Comparison of ENCODE assay signal across 19 cellular contexts in genomic region chr10:110756886-110757285, GRCh38.
DNase-seq lines count a peak whose midpoint lies in the region; ATAC-seq and TF ChIP-seq lines count a peak whose summit lies in the region.
"Had no signal": no experiment of that assay in that cellular context is flagged by ENCODE, and none has a peak within 500 bp of the region (broad histone marks: within the 10 kb centered on the region; RNA-seq: fewer than 3 reads in every experiment).

No MANE protein-coding gene starts in this region.

- peak overlapping the region; percentile 48 for H3K27ac ChIP-seq in right cardiac atrium (ENCODE audit: low read length)
- H3K27ac ChIP-seq: 22Rv1 had no signal

- H3K4me3 Mint-ChIP-seq in osteocyte (ENCODE audit: unreplicated experiment), result no peak overlapping the region
- H3K4me3 Mint-ChIP-seq: CD14-positive monocyte had no signal

- H3K9me3 ChIP-seq in right cardiac atrium (ENCODE audit: control insufficient read depth, low read length), result no peaks in the 10 kb centered on the region

- TF ChIP-seq CTCF in osteocyte (IDR thresholded peaks at IDR 0.05), result no peak

- H3K4me1 Mint-ChIP-seq in osteocyte (ENCODE audit: unreplicated experiment), result peaks cover 6% of the 10 kb centered on the region
- H3K4me1 Mint-ChIP-seq: CD14-positive monocyte had no signal

- H3K27me3 Mint-ChIP-seq in osteocyte (ENCODE audit: unreplicated experiment), result no peaks in the 10 kb centered on the region

- H3K4me1 ChIP-seq in right cardiac atrium (ENCODE audit: control insufficient read depth, insufficient read depth, low read length), result peaks cover 15% of the 10 kb centered on the region

- no peaks in the 10 kb centered on the region for H3K9me3 Mint-ChIP-seq in osteocyte (ENCODE audit: unreplicated experiment)
- H3K9me3 Mint-ChIP-seq: CD14-positive monocyte had no signal

- H3K4me3 ChIP-seq in right cardiac atrium (ENCODE audit: low read length), result no peak overlapping the region

- H3K27ac Mint-ChIP-seq in osteocyte (ENCODE audit: unreplicated experiment), result no peak overlapping the region
- H3K27ac Mint-ChIP-seq: CD14-positive monocyte had no signal

- DNase-seq in NCI-H446 treated with DMSO at 0.1 percent for 48 hours (lab: John Stamatoyannopoulos, UW) (peak; percentile 44), NCI-H446 (lab: John Stamatoyannopoulos, UW) (no peak), right cardiac atrium (no peak), left cardiac atrium (no peak), midbrain (lab: John Stamatoyannopoulos, UW) (peak; percentile 43), osteocyte (ENCODE audit: extremely low spot score, unreplicated experiment) (no peak), NCI-H1417 (lab: John Stamatoyannopoulos, UW) (no peak)
- DNase-seq: AML-193, DMS79 treated with DMSO at 0.1 percent for 48 hours, KG1, MV-4-11, NCI-H187, NCI-H226, NCI-H526 treated with DMSO at 0.1 percent for 48 hours had no signal

- no peaks in the 10 kb centered on the region for H3K27me3 ChIP-seq in right cardiac atrium (ENCODE audit: control insufficient read depth, insufficient read depth)

- no peak for ATAC-seq in right cardiac atrium
- no peak for ATAC-seq in left cardiac atrium
- ATAC-seq in HG03095 (IDR thresholded peaks at IDR 0.05; ENCODE audit: unreplicated experiment), result no peak
- ATAC-seq: HepG2, Panc1 had no signal

- H3K36me3 Mint-ChIP-seq in osteocyte (ENCODE audit: unreplicated experiment), result no peaks in the 10 kb centered on the region
- H3K36me3 Mint-ChIP-seq: CD14-positive monocyte had no signal

- intact Hi-C loops in right cardiac atrium (cut with DNase I) (no loop called here), left cardiac atrium (cut with DNase I) (loop anchor here in 1 of 2 donors (5.0 kb wide), 1 partner anchor 120 kb away; no protein-coding TSS in a partner anchor)

Comparison
In these comparisons a context has a peak if more than half of its experiments do, and no peak if none do; other contexts are left out.
1. DNase-seq: peak in NCI-H446 treated with DMSO at 0.1 percent for 48 hours (single experiment) and midbrain (single experiment); none in NCI-H446 (0 of 2), right cardiac atrium (0 of 3), left cardiac atrium (single experiment), osteocyte (single experiment) and NCI-H1417 (0 of 3).